In the genomic region with DNA sequence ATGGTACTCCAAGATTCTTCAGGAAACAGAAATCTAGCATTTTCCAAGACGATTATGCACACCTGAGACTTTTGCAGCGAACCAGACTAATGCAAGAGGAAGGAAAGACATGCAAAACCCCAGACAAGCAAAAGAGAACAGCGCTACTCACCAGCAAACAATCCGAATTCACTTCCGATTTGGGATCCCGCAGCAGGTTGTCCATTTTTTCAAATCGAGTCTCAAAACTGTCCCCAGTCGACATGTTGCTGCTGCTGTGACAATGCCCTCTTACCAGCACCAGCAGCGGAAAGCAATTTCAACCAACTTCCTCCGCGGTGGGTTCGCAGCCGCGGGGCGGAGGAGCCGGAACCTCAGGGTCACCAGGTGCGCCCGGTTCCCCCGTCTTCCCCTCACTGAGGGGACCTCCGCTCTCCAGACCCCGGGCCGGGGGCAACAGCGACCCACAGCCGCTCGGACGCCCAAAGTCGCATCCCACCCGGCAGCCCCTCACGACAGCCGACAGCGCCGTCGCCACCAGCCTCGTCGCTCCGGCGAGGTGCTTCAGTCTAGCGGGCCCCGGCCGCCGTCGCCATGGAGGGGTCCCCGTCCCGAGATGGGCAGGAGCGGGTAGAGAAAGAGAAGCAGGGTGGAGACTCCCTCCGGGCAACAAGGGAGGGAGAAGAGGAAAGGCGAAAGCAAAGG, we compare ENCODE assay signal across 8 cellular contexts. TPM values are rescaled to one million over a fixed set of nuclear protein-coding genes. Genes with fewer than 3 reads are reported as not detected.
DNase-seq lines count a peak whose midpoint lies in the region; ATAC-seq and TF ChIP-seq lines count a peak whose summit lies in the region.

No MANE protein-coding gene starts in this region.

- peaks cover 38% of the 10 kb centered on the region for H3K4me1 Mint-ChIP-seq in HFFc6 (ENCODE audit: low read depth)

- H3K4me1 ChIP-seq in lower lobe of right lung: peaks cover 38% of the 10 kb centered on the region

- no peaks in the 10 kb centered on the region for H3K9me3 Mint-ChIP-seq in HFFc6

- H3K27ac ChIP-seq in dorsolateral prefrontal cortex: peak overlapping the region; percentile 61 to 98 (median 94)
- peak overlapping the region; percentile 98 for H3K27ac ChIP-seq in lower lobe of right lung

- H3K36me3 ChIP-seq in lower lobe of right lung: no peaks in the 10 kb centered on the region

- H3K4me3 Mint-ChIP-seq in HFFc6: no peak overlapping the region

- TF ChIP-seq CTCF in HFFc6 (IDR thresholded peaks at IDR 0.05) (no peak), dorsolateral prefrontal cortex (IDR thresholded peaks at IDR 0.05 in 54 of 56, conservative IDR thresholded peaks at IDR 0.05 in 2 of 56; ENCODE audit: low read depth in 1 of 56, partially characterized antibody in 56 of 56) (peak in 1 of 56 donors; percentile 5), lower lobe of right lung (IDR thresholded peaks at IDR 0.05) (no peak)

- H3K27me3 ChIP-seq in dorsolateral prefrontal cortex: no peaks in the 10 kb centered on the region
- H3K27me3 ChIP-seq in lower lobe of right lung (ENCODE audit: low read depth): no peaks in the 10 kb centered on the region

- H3K27ac Mint-ChIP-seq in HFFc6: peak overlapping the region; percentile 93

- H3K36me3 Mint-ChIP-seq in HFFc6 (ENCODE audit: low read depth): peaks cover 13% of the 10 kb centered on the region

- no peaks in the 10 kb centered on the region; the same call in 1 of the 2 replicates for H3K27me3 Mint-ChIP-seq in HFFc6 (ENCODE audit: insufficient read depth)

- DNase-seq in HFFc6 (no peak), NCI-H1105 treated with DMSO at 0.1 percent for 48 hours (lab: John Stamatoyannopoulos, UW) (peak; percentile 45), dorsolateral prefrontal cortex (peak in 6 of 10 donors; percentile 21 to 58 (median 44)), lower lobe of right lung (peak; percentile 73), 8988T (no peak)
- peak; percentile 30 to 43 for DNase-seq in activated CD4-positive, alpha-beta T cell treated with anti-CD3 and anti-CD28 coated beads, Interleukin-2, amount 50 U/mL, for 24 hours (ENCODE audit: low read depth in 1 of 2, low spot score in 1 of 2)
- DNase-seq in stimulated activated CD8-positive, alpha-beta memory T cell treated with anti-CD3 and anti-CD28 coated beads, Interleukin-12 subunit alpha, Interleukin-12 subunit beta, amount 100 ng/mL, for 1 hour (ENCODE audit: low read depth): peak; percentile 50

- H3K4me3 ChIP-seq in dorsolateral prefrontal cortex (peak overlapping the region; percentile 60 to 100 (median 96)), lower lobe of right lung (peak overlapping the region; percentile 97)

- H3K9me3 ChIP-seq in lower lobe of right lung: no peaks in the 10 kb centered on the region

- ATAC-seq in GM18499 (IDR thresholded peaks at IDR 0.05; ENCODE audit: insufficient read depth, unreplicated experiment): peak; percentile 24
- ATAC-seq in lower lobe of right lung: peak; percentile 41 to 51

- intact Hi-C loops in dorsolateral prefrontal cortex (cut with DNase I) (loop anchor here (5.0 to 10.0 kb wide), 7 partner anchors 54 to 494 kb away; a partner anchor contains a TSS), lower lobe of right lung (cut with DNase I) (loop anchor here (10.0 kb wide), 1 partner anchor 54 kb away; no protein-coding TSS in a partner anchor)

RNA-seq across cellular contexts. Expression of a gene that starts 0.8 kb away (rescaled TPM):
- 10 to 100 TPM; 64.8 to 71.7 (median 67.1) TPM for total RNA-seq in HFFc6 (2021; fragmentation: NEBNext Ultra II Directional; extraction: Animal tissue kit (Norgen Biotek cat#: 25700))
- total RNA-seq in dorsolateral prefrontal cortex (10 to 100 TPM; 22.3 to 53.5 (median 37.7) TPM), lower lobe of right lung (67.0 TPM)

Comparison
In these comparisons a context has a peak if more than half of its experiments do, and no peak if none do; other contexts are left out.
1. DNase-seq: peak in NCI-H1105 treated with DMSO at 0.1 percent for 48 hours (single experiment), activated CD4-positive, alpha-beta T cell treated with anti-CD3 and anti-CD28 coated beads, Interleukin-2, amount 50 U/mL, for 24 hours (2 of 2), dorsolateral prefrontal cortex (6 of 10), lower lobe of right lung (single experiment) and stimulated activated CD8-positive, alpha-beta memory T cell treated with anti-CD3 and anti-CD28 coated beads, Interleukin-12 subunit alpha, Interleukin-12 subunit beta, amount 100 ng/mL, for 1 hour (single experiment); none in HFFc6 (single experiment) and 8988T (single experiment).